Comparison of ENCODE assay signal across 8 cellular contexts in the genomic region with DNA sequence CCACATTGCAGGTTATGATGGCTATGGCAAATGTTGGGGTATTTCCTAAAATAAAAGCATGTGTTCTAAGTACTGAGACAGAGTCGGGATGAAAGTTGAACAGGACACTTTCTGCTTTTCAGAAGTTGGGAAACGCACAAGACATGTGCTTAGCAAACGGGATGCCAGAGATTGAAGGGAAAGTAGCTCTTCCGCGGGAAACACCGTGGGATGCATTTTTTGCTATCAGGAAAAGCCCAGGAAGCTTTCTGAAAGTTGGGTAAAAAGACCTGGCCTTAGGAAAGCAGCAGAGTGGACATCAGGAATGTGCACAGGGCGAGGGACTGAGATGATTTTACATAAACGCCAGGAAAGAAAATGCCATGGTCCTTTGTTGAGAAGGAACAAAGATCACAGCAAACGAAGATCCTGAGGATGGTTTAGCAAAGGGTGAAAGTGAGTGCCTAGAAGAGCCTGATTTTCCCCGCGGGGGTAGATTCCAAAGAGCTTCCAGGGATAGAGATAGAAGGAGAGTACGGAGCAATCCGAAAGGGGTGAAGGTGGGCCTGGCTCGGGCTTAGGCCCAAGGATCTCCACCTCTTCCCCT. TPM values are rescaled to one million over a fixed set of nuclear protein-coding genes. Genes with fewer than 3 reads are reported as not detected.
A peak's percentile ranks its signal among the peaks of the same experiment; 100 is the strongest.
DNase-seq lines count a peak whose midpoint lies in the region; ATAC-seq lines count a peak whose summit lies in the region.

No MANE protein-coding gene starts in this region.

- peak overlapping the region; percentile 93 for H3K9ac ChIP-seq in BLaER1

- H3K27ac Mint-ChIP-seq in dendritic cell treated with granulocyte-macrophage colony-stimulating factor and Interleukin-4, amounts not matched to agents 40 ng/mL and 50 ng/mL, for 4 days: no peak overlapping the region
- H3K27ac Mint-ChIP-seq in naive thymus-derived CD8-positive, alpha-beta T cell: peak overlapping the region in 1 of 10 donors; percentile 14

- peak overlapping the region; percentile 96 for H3K4me3 ChIP-seq in BLaER1

- H3K4me1 Mint-ChIP-seq in dendritic cell treated with granulocyte-macrophage colony-stimulating factor and Interleukin-4, amounts not matched to agents 40 ng/mL and 50 ng/mL, for 4 days (ENCODE audit: low read depth): peaks cover 13% of the 10 kb centered on the region
- H3K4me1 Mint-ChIP-seq in naive thymus-derived CD8-positive, alpha-beta T cell: peaks cover 9 to 21% (median 14%) of the 10 kb centered on the region in 4 donors

- peaks cover 9% of the 10 kb centered on the region for H3K27me3 Mint-ChIP-seq in dendritic cell treated with granulocyte-macrophage colony-stimulating factor and Interleukin-4, amounts not matched to agents 40 ng/mL and 50 ng/mL, for 4 days
- H3K27me3 Mint-ChIP-seq in naive thymus-derived CD8-positive, alpha-beta T cell: peaks cover 9 to 43% (median 19%) of the 10 kb centered on the region in 5 donors

- H3K27ac ChIP-seq in BLaER1 (peak overlapping the region; percentile 87), KOPT-K1 (ENCODE audit: low read depth, low read length, poor library complexity, severe bottlenecking) (peak overlapping the region; percentile 93)

- intact Hi-C loops in dendritic cell treated with granulocyte-macrophage colony-stimulating factor and Interleukin-4, amounts not matched to agents 40 ng/mL and 50 ng/mL, for 4 days (cut with micrococcal nuclease): no loop called here

- POLR2A ChIA-PET in naive thymus-derived CD8-positive, alpha-beta T cell (lab: Charles Lee): interaction anchor here (0.6 kb wide), 1 partner anchor 306 kb away, joined by 4 read pairs; no protein-coding TSS in a partner anchor

- H4K20me1 ChIP-seq in BLaER1: no peaks in the 10 kb centered on the region; the same call in 1 of the 2 replicates

- no peak for DNase-seq in naive thymus-derived CD8-positive, alpha-beta T cell
- DNase-seq in amygdala (lab: John Stamatoyannopoulos, UW) (no peak), superior temporal gyrus (ENCODE audit: extremely low spot score) (no peak)
- DNase-seq in stimulated activated CD4-positive, alpha-beta T cell treated with anti-CD3 and anti-CD28 coated beads, Interleukin-4, amount 100 ng/mL, for 1 hour: no peak

- peaks cover 30% of the 10 kb centered on the region for H3K4me1 ChIP-seq in BLaER1

- ATAC-seq in naive thymus-derived CD8-positive, alpha-beta T cell: no peak
- ATAC-seq in HG03460 (IDR thresholded peaks at IDR 0.05; ENCODE audit: unreplicated experiment): no peak

- peaks cover 42% of the 10 kb centered on the region for H3K36me3 ChIP-seq in BLaER1
- H3K36me3 ChIP-seq in KOPT-K1 (ENCODE audit: insufficient read depth, low read length): peaks cover 46% of the 10 kb centered on the region

- H3K27me3 ChIP-seq in BLaER1: no peaks in the 10 kb centered on the region

- no peaks in the 10 kb centered on the region for H3K9me3 Mint-ChIP-seq in dendritic cell treated with granulocyte-macrophage colony-stimulating factor and Interleukin-4, amounts not matched to agents 40 ng/mL and 50 ng/mL, for 4 days
- H3K9me3 Mint-ChIP-seq in naive thymus-derived CD8-positive, alpha-beta T cell: no peaks in the 10 kb centered on the region

- peak overlapping the region; percentile 79 for H3K4me3 Mint-ChIP-seq in dendritic cell treated with granulocyte-macrophage colony-stimulating factor and Interleukin-4, amounts not matched to agents 40 ng/mL and 50 ng/mL, for 4 days
- peak overlapping the region; percentile 56 to 94 (median 80) for H3K4me3 Mint-ChIP-seq in naive thymus-derived CD8-positive, alpha-beta T cell

- H3K36me3 Mint-ChIP-seq in dendritic cell treated with granulocyte-macrophage colony-stimulating factor and Interleukin-4, amounts not matched to agents 40 ng/mL and 50 ng/mL, for 4 days (ENCODE audit: low read depth): no peaks in the 10 kb centered on the region
- H3K36me3 Mint-ChIP-seq in naive thymus-derived CD8-positive, alpha-beta T cell: no peaks in the 10 kb centered on the region

- peak overlapping the region; percentile 81 for H3K4me2 ChIP-seq in BLaER1

- H3K9me3 ChIP-seq in BLaER1: no peaks in the 10 kb centered on the region
- no peaks in the 10 kb centered on the region for H3K9me3 ChIP-seq in KOPT-K1 (ENCODE audit: insufficient read depth, low read length, poor library complexity, severe bottlenecking)

RNA-seq across cellular contexts. Expression of gene CDC25A, which starts 1.1 kb away (rescaled TPM):
- total RNA-seq in naive thymus-derived CD8-positive, alpha-beta T cell: not detected
- polyA plus RNA-seq in naive thymus-derived CD8-positive, alpha-beta T cell: not detected

RNA-seq across cellular contexts. Expression of gene CAMP, which starts 36.2 kb away (rescaled TPM):
- total RNA-seq in naive thymus-derived CD8-positive, alpha-beta T cell: not detected
- not detected for polyA plus RNA-seq in naive thymus-derived CD8-positive, alpha-beta T cell

RNA-seq across cellular contexts. Expression of gene ZNF589, which starts 53.8 kb away (rescaled TPM):
- total RNA-seq in naive thymus-derived CD8-positive, alpha-beta T cell: 10 to 100 TPM; 37.6 to 39.2 TPM
- 1 to 10 TPM; 4.7 to 9.7 (median 6.6) TPM for polyA plus RNA-seq in naive thymus-derived CD8-positive, alpha-beta T cell
